Comparison of ENCODE assay signal across 1 cellular context in the genomic region with DNA sequence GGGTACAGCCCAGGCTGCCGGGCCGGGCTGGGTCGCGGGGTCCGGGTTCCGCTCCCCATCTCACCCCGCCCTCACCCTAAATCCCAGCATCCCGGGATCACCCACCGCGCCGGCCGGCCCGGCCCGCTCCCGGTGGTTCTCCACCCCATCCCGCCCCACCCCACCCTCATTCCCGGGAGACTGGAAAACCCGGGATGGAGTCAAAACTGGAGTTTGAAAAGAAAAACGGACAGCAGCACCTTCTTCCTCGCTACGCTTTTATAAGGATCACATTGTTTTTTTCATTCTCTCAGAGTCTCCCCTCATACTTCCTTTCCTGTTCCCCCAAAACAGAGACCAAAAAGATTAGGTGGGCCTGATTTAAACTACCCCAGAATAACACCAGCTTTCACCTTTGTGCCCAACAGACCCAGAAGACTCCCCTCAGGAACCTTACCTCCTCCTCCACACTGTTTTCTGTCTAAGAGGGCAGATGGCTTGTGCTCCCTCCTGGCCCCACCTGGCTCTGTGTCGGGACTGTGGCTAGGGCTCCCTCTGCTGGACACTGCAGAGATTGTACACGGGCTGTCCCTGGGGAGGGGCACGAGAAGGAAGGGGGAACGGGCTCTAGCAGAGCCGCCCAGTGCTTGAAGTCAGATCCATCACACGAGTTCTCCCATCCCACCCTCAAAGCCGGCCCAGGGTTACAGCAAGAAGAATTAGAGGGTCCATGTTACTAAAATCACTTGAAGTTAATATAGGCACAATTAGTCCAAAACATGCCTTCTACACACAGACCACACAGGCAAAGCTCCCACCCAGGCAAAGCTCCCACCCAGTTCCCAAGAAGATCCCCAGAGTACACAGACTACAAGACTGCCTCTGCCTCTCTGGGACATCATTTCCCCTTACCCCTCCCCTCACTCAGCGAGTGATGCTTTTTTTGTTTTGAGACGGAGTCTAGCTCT.
TF ChIP-seq lines count a peak whose summit lies in the region.

No MANE protein-coding gene starts in this region.

TF ChIP-seq in HepG2, 621 proteins besides CTCF, POLR2A, EP300 and RAD21 (continued from another document and continues in another):
- no peak for TF ChIP-seq CSRNP1 (CRISPR knock-in tag; IDR thresholded peaks at IDR 0.05)
- TF ChIP-seq ZBTB7B (CRISPR knock-in tag; IDR thresholded peaks at IDR 0.05) = peak; percentile 50; the same call in 1 of the 2 replicates
- TF ChIP-seq ZNF24 (IDR thresholded peaks at IDR 0.05) = no peak
- no peak for TF ChIP-seq YY1 (IDR thresholded peaks at IDR 0.05; ENCODE audit: insufficient read depth, insufficient replicate concordance, low read depth, low read length)
- TF ChIP-seq THAP11 (CRISPR knock-in tag; IDR thresholded peaks at IDR 0.05) = peak; percentile 52; the same call in 1 of the 2 replicates
- TF ChIP-seq MYNN (CRISPR knock-in tag; IDR thresholded peaks at IDR 0.05; ENCODE audit: low read depth) = no peak
- no peak for TF ChIP-seq CAMTA2 (CRISPR knock-in tag; IDR thresholded peaks at IDR 0.05; ENCODE audit: borderline replicate concordance)
- no peak for TF ChIP-seq RXRA (CRISPR knock-in tag; IDR thresholded peaks at IDR 0.05)
- 0 out of 2 replicates have a peak, but pooled peaks have one; percentile 20 for TF ChIP-seq HIVEP1 (CRISPR knock-in tag; IDR thresholded peaks at IDR 0.05)
- peak; percentile 41; the same call in 1 of the 2 replicates for TF ChIP-seq HDAC1 (CRISPR knock-in tag; IDR thresholded peaks at IDR 0.05)
- TF ChIP-seq SRF (IDR thresholded peaks at IDR 0.05; ENCODE audit: low read depth, low read length) = no peak
- TF ChIP-seq ZNF75D (CRISPR knock-in tag; IDR thresholded peaks at IDR 0.05; ENCODE audit: borderline replicate concordance) = no peak
- TF ChIP-seq THRA (CRISPR knock-in tag; IDR thresholded peaks at IDR 0.05; ENCODE audit: borderline replicate concordance) = no peak; the same call in 1 of the 2 replicates
- TF ChIP-seq, protein P1, sequence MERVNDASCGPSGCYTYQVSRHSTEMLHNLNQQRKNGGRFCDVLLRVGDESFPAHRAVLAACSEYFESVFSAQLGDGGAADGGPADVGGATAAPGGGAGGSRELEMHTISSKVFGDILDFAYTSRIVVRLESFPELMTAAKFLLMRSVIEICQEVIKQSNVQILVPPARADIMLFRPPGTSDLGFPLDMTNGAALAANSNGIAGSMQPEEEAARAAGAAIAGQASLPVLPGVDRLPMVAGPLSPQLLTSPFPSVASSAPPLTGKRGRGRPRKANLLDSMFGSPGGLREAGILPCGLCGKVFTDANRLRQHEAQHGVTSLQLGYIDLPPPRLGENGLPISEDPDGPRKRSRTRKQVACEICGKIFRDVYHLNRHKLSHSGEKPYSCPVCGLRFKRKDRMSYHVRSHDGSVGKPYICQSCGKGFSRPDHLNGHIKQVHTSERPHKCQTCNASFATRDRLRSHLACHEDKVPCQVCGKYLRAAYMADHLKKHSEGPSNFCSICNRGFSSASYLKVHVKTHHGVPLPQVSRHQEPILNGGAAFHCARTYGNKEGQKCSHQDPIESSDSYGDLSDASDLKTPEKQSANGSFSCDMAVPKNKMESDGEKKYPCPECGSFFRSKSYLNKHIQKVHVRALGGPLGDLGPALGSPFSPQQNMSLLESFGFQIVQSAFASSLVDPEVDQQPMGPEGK (CRISPR knock-in tag; IDR thresholded peaks at IDR 0.05) = peak; percentile 58
- TF ChIP-seq NFIC (IDR thresholded peaks at IDR 0.05; ENCODE audit: low read length) = no peak
- no peak for TF ChIP-seq FOXP1 (IDR thresholded peaks at IDR 0.05)
- TF ChIP-seq FOXP1 (CRISPR knock-in tag; IDR thresholded peaks at IDR 0.05) = no peak
- no peak for TF ChIP-seq JARID2 (CRISPR knock-in tag; IDR thresholded peaks at IDR 0.05; ENCODE audit: insufficient replicate concordance)
- no peak for TF ChIP-seq MTF1 (CRISPR knock-in tag; IDR thresholded peaks at IDR 0.05)
- peak; percentile 15; the same call in 1 of the 2 replicates for TF ChIP-seq BCL6 (CRISPR knock-in tag; IDR thresholded peaks at IDR 0.05)
- TF ChIP-seq, protein P2, sequence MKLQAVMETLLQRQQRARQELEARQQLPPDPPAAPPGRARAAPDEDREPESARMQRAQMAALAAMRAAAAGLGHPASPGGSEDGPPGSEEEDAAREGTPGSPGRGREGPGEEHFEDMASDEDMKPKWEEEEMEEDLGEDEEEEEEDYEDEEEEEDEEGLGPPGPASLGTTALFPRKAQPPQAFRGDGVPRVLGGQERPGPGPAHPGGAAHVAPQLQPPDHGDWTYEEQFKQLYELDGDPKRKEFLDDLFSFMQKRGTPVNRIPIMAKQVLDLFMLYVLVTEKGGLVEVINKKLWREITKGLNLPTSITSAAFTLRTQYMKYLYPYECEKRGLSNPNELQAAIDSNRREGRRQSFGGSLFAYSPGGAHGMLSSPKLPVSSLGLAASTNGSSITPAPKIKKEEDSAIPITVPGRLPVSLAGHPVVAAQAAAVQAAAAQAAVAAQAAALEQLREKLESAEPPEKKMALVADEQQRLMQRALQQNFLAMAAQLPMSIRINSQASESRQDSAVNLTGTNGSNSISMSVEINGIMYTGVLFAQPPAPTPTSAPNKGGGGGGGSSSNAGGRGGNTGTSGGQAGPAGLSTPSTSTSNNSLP (IDR thresholded peaks at IDR 0.05; ENCODE audit: low read depth, low read length) = peak; percentile 24; the same call in 1 of the 2 replicates
- no peak for TF ChIP-seq NFATC3 (CRISPR knock-in tag; IDR thresholded peaks at IDR 0.05)
- no peak for TF ChIP-seq MIER3 (CRISPR knock-in tag; IDR thresholded peaks at IDR 0.05; ENCODE audit: borderline replicate concordance)
- no peak for TF ChIP-seq SMARCE1 (IDR thresholded peaks at IDR 0.05; ENCODE audit: borderline replicate concordance)
- TF ChIP-seq NR2C2 (CRISPR knock-in tag; IDR thresholded peaks at IDR 0.05; ENCODE audit: borderline replicate concordance) = no peak
- no peak for TF ChIP-seq GLI4 (CRISPR knock-in tag; IDR thresholded peaks at IDR 0.05; ENCODE audit: borderline replicate concordance)
- peak; percentile 62; the same call in 1 of the 2 replicates for TF ChIP-seq ZNF121 (CRISPR knock-in tag; IDR thresholded peaks at IDR 0.05)
- TF ChIP-seq, protein P3, sequence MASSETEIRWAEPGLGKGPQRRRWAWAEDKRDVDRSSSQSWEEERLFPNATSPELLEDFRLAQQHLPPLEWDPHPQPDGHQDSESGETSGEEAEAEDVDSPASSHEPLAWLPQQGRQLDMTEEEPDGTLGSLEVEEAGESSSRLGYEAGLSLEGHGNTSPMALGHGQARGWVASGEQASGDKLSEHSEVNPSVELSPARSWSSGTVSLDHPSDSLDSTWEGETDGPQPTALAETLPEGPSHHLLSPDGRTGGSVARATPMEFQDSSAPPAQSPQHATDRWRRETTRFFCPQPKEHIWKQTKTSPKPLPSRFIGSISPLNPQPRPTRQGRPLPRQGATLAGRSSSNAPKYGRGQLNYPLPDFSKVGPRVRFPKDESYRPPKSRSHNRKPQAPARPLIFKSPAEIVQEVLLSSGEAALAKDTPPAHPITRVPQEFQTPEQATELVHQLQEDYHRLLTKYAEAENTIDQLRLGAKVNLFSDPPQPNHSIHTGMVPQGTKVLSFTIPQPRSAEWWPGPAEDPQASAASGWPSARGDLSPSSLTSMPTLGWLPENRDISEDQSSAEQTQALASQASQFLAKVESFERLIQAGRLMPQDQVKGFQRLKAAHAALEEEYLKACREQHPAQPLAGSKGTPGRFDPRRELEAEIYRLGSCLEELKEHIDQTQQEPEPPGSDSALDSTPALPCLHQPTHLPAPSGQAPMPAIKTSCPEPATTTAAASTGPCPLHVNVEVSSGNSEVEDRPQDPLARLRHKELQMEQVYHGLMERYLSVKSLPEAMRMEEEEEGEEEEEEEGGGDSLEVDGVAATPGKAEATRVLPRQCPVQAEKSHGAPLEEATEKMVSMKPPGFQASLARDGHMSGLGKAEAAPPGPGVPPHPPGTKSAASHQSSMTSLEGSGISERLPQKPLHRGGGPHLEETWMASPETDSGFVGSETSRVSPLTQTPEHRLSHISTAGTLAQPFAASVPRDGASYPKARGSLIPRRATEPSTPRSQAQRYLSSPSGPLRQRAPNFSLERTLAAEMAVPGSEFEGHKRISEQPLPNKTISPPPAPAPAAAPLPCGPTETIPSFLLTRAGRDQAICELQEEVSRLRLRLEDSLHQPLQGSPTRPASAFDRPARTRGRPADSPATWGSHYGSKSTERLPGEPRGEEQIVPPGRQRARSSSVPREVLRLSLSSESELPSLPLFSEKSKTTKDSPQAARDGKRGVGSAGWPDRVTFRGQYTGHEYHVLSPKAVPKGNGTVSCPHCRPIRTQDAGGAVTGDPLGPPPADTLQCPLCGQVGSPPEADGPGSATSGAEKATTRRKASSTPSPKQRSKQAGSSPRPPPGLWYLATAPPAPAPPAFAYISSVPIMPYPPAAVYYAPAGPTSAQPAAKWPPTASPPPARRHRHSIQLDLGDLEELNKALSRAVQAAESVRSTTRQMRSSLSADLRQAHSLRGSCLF (CRISPR knock-in tag; IDR thresholded peaks at IDR 0.05; ENCODE audit: borderline replicate concordance) = no peak
- no peak for TF ChIP-seq TBP (CRISPR knock-in tag; IDR thresholded peaks at IDR 0.05)
- TF ChIP-seq KDM4B (CRISPR knock-in tag; IDR thresholded peaks at IDR 0.05) = no peak
- TF ChIP-seq HNRNPK (IDR thresholded peaks at IDR 0.05; ENCODE audit: low read depth, low read length, poor library complexity, severe bottlenecking) = peak; percentile 49
- TF ChIP-seq HHEX (CRISPR knock-in tag; IDR thresholded peaks at IDR 0.05) = no peak
- no peak for TF ChIP-seq ZNF589 (CRISPR knock-in tag; conservative IDR thresholded peaks at IDR 0.05)
- TF ChIP-seq IRF2 (CRISPR knock-in tag; IDR thresholded peaks at IDR 0.05) = peak; percentile 17; the same call in 1 of the 2 replicates
- TF ChIP-seq MAFK (conservative IDR thresholded peaks at IDR 0.05 in 1 of 2, IDR thresholded peaks at IDR 0.05 in 1 of 2; ENCODE audit: low read length in 2 of 2) = no peak
- no peak; the same call in 1 of the 2 replicates for TF ChIP-seq MIXL1 (CRISPR knock-in tag; IDR thresholded peaks at IDR 0.05)
- TF ChIP-seq IRF1 (CRISPR knock-in tag; IDR thresholded peaks at IDR 0.05; ENCODE audit: low read depth) = no peak
- TF ChIP-seq, protein P4, sequence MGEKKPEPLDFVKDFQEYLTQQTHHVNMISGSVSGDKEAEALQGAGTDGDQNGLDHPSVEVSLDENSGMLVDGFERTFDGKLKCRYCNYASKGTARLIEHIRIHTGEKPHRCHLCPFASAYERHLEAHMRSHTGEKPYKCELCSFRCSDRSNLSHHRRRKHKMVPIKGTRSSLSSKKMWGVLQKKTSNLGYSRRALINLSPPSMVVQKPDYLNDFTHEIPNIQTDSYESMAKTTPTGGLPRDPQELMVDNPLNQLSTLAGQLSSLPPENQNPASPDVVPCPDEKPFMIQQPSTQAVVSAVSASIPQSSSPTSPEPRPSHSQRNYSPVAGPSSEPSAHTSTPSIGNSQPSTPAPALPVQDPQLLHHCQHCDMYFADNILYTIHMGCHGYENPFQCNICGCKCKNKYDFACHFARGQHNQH (CRISPR knock-in tag; IDR thresholded peaks at IDR 0.05) = peak; percentile 65; the same call in 1 of the 2 replicates
- TF ChIP-seq HES4 (CRISPR knock-in tag; IDR thresholded peaks at IDR 0.05; ENCODE audit: borderline replicate concordance) = no peak
- TF ChIP-seq ZNF224 (CRISPR knock-in tag; IDR thresholded peaks at IDR 0.05) = no peak
- no peak for TF ChIP-seq SRSF4 (IDR thresholded peaks at IDR 0.05; ENCODE audit: low read depth, low read length, poor library complexity, severe bottlenecking)
- TF ChIP-seq, protein P5, sequence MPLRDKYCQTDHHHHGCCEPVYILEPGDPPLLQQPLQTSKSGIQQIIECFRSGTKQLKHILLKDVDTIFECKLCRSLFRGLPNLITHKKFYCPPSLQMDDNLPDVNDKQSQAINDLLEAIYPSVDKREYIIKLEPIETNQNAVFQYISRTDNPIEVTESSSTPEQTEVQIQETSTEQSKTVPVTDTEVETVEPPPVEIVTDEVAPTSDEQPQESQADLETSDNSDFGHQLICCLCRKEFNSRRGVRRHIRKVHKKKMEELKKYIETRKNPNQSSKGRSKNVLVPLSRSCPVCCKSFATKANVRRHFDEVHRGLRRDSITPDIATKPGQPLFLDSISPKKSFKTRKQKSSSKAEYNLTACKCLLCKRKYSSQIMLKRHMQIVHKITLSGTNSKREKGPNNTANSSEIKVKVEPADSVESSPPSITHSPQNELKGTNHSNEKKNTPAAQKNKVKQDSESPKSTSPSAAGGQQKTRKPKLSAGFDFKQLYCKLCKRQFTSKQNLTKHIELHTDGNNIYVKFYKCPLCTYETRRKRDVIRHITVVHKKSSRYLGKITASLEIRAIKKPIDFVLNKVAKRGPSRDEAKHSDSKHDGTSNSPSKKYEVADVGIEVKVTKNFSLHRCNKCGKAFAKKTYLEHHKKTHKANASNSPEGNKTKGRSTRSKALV (CRISPR knock-in tag; IDR thresholded peaks at IDR 0.05) = no peak
- TF ChIP-seq KLF9 (CRISPR knock-in tag; IDR thresholded peaks at IDR 0.05; ENCODE audit: low read depth) = no peak
- no peak for TF ChIP-seq TOE1 (CRISPR knock-in tag; IDR thresholded peaks at IDR 0.05)
- 0 out of 2 replicates have a peak, but pooled peaks have one; percentile 10 for TF ChIP-seq RXRB (CRISPR knock-in tag; IDR thresholded peaks at IDR 0.05; ENCODE audit: borderline replicate concordance)
- no peak for TF ChIP-seq CBX1 (IDR thresholded peaks at IDR 0.05; ENCODE audit: low read depth)
- no peak for TF ChIP-seq RELA (CRISPR knock-in tag; IDR thresholded peaks at IDR 0.05)
- no peak for TF ChIP-seq HNF4G (IDR thresholded peaks at IDR 0.05; ENCODE audit: borderline replicate concordance, low read depth, low read length)
- TF ChIP-seq HNF4G (CRISPR knock-in tag; IDR thresholded peaks at IDR 0.05; ENCODE audit: borderline replicate concordance, low read depth) = no peak
